ENCODE assay signal across 1 cellular context in genomic region chr9:134220311-134220710, GRCh38.
TF ChIP-seq lines count a peak whose summit lies in the region.

No MANE protein-coding gene starts in this region.

TF ChIP-seq in WTC11, 78 proteins besides CTCF, POLR2A, EP300 and RAD21 (continued from another document):
- TF ChIP-seq JAZF1 (CRISPR knock-in tag; IDR thresholded peaks at IDR 0.05) (no peak), TCF7 (CRISPR knock-in tag; IDR thresholded peaks at IDR 0.05; ENCODE audit: low read depth) (no peak)
